8 cellular contexts compared by ENCODE assay signal in the genomic region with DNA sequence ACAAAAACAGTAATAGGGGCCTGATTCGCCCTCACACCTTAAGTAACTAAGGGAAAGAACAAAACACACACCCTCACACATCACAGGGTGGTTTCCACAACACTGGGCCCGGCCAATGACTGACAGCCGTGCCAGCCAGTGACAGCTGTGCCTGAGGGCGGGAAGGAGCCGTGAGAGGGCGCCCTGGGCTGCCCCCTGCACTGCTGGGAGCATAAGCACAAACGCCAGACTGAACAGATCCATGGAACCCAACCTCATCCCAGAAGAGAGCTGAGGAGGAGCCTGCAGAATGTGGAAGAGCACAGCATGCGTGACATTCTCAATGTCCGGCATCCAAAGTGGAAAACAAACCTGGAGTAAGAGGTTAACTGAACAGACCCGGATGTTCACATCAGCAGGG. TPM values are rescaled to one million over a fixed set of nuclear protein-coding genes. Genes with fewer than 3 reads are reported as not detected.
A peak's percentile ranks its signal among the peaks of the same experiment; 100 is the strongest.
DNase-seq lines count a peak whose midpoint lies in the region; ATAC-seq and TF ChIP-seq lines count a peak whose summit lies in the region.

No MANE protein-coding gene starts in this region.

- peak; percentile 84 for DNase-seq in activated effector memory CD4-positive, alpha-beta T cell treated with anti-CD3 and anti-CD28 coated beads, Interleukin-2, amount 50 U/mL, for 16 hours
- DNase-seq in activated effector memory CD4-positive, alpha-beta T cell treated with Interleukin-2 at 50 U/mL for 16 hours = no peak
- peak; percentile 65 for DNase-seq in astrocyte of the hippocampus (ENCODE audit: low read depth, low spot score)
- no peak for DNase-seq in lower lobe of right lung
- DNase-seq in stimulated activated CD8-positive, alpha-beta memory T cell treated with anti-CD3 and anti-CD28 coated beads, Interleukin-7, amount 100 ng/mL, for 4 hours (ENCODE audit: low read depth in 2 of 2) = peak; percentile 56 to 66
- DNase-seq in MM.1S = no peak
- no peak for DNase-seq in ACHN
- DNase-seq in DMS153 treated with DMSO at 0.1 percent for 48 hours (lab: John Stamatoyannopoulos, UW; ENCODE audit: unreplicated experiment) = no peak

- ATAC-seq in lower lobe of right lung = peak; percentile 74 to 78

- peaks cover 76% of the 10 kb centered on the region for H3K79me2 ChIP-seq in MM.1S (ENCODE audit: low read length)

- intact Hi-C loops in lower lobe of right lung (cut with DNase I) = no loop called here

- peaks cover 81% of the 10 kb centered on the region for H3K36me3 ChIP-seq in lower lobe of right lung
- H3K36me3 ChIP-seq in MM.1S (replicated peaks; ENCODE audit: insufficient read depth, low read length) = peaks cover 12% of the 10 kb centered on the region

- H3K4me2 ChIP-seq in MM.1S (ENCODE audit: low read depth, low read length) = no peak overlapping the region

- H3K27ac ChIP-seq in lower lobe of right lung = no peak overlapping the region
- H3K27ac ChIP-seq in MM.1S (ENCODE audit: low read length) = no peak overlapping the region

- H3F3A ChIP-seq in MM.1S (ENCODE audit: insufficient read depth, low read length) = no peaks in the 10 kb centered on the region

- H3K9me3 ChIP-seq in lower lobe of right lung (no peaks in the 10 kb centered on the region), MM.1S (replicated peaks; ENCODE audit: insufficient read depth, low read length) (no peaks in the 10 kb centered on the region)

- H3K4me1 ChIP-seq in lower lobe of right lung (peaks cover 8% of the 10 kb centered on the region), MM.1S (ENCODE audit: low read length) (no peaks in the 10 kb centered on the region)

- H3K27me3 ChIP-seq in lower lobe of right lung (ENCODE audit: low read depth) (no peaks in the 10 kb centered on the region), MM.1S (replicated peaks; ENCODE audit: insufficient read depth, low read length) (no peaks in the 10 kb centered on the region)

- in situ Hi-C loops in ACHN (cut with HindIII; ENCODE audit: low pct_ligation_motif_present, low pct_unique_long_range_greater_than_20kb, low sequenced_read_pairs) = no loop called here

- H2AFZ ChIP-seq in MM.1S (ENCODE audit: low read length) = no peak overlapping the region

- H4K20me1 ChIP-seq in MM.1S (ENCODE audit: insufficient read depth, low read length) = no peaks in the 10 kb centered on the region

- H3K9me2 ChIP-seq in MM.1S (replicated peaks; ENCODE audit: insufficient read depth, low read length) = no peaks in the 10 kb centered on the region

- TF ChIP-seq CTCF in lower lobe of right lung (IDR thresholded peaks at IDR 0.05) = no peak
- TF ChIP-seq CTCF in MM.1S (IDR thresholded peaks at IDR 0.05; ENCODE audit: low read length) = no peak

- H3K9ac ChIP-seq in MM.1S (ENCODE audit: low read length) = no peak overlapping the region

- H3K4me3 ChIP-seq in lower lobe of right lung (no peak overlapping the region), MM.1S (ENCODE audit: low read length) (no peak overlapping the region)

RNA-seq across cellular contexts. Expression of gene CSNK1D, which starts 16.0 kb away (rescaled TPM):
- total RNA-seq in lower lobe of right lung = 146 TPM

RNA-seq across cellular contexts. Expression of gene SLC16A3, which starts 28.6 kb away (rescaled TPM):
- 81.9 TPM for total RNA-seq in lower lobe of right lung

RNA-seq across cellular contexts. Expression of gene CCDC57, which starts 44.8 kb away (rescaled TPM):
- total RNA-seq in lower lobe of right lung = 63.4 TPM

RNA-seq across cellular contexts. Expression of gene CD7, which starts 59.9 kb away (rescaled TPM):
- 7.1 TPM for total RNA-seq in lower lobe of right lung

Comparison
In these comparisons a context has a peak if more than half of its experiments do, and no peak if none do; other contexts are left out.
1. DNase-seq: peak in activated effector memory CD4-positive, alpha-beta T cell treated with anti-CD3 and anti-CD28 coated beads, Interleukin-2, amount 50 U/mL, for 16 hours (single experiment), astrocyte of the hippocampus (single experiment) and stimulated activated CD8-positive, alpha-beta memory T cell treated with anti-CD3 and anti-CD28 coated beads, Interleukin-7, amount 100 ng/mL, for 4 hours (2 of 2); none in activated effector memory CD4-positive, alpha-beta T cell treated with Interleukin-2 at 50 U/mL for 16 hours (single experiment), lower lobe of right lung (single experiment), MM.1S (single experiment), ACHN (single experiment) and DMS153 treated with DMSO at 0.1 percent for 48 hours (single experiment).